In genomic region chr9:70405808-70406445, GRCh38 we compare ENCODE assay signal across 8 cellular contexts. TPM values are rescaled to one million over a fixed set of nuclear protein-coding genes. Genes with fewer than 3 reads are reported as not detected.
DNase-seq lines count a peak whose midpoint lies in the region; ATAC-seq, FAIRE-seq and TF ChIP-seq lines count a peak whose summit lies in the region.

No MANE protein-coding gene starts in this region.

- TF ChIP-seq CTCF in GM12878 (IDR thresholded peaks at IDR 0.05 in 2 of 3, conservative IDR thresholded peaks at IDR 0.05 in 1 of 3; ENCODE audit: control insufficient read depth in 2 of 3, extremely low read depth in 1 of 3, insufficient read depth in 1 of 3, low read depth in 3 of 3, low read length in 3 of 3) (no peak), osteoblast (IDR thresholded peaks at IDR 0.05; ENCODE audit: extremely low read depth, low read depth, low read length) (no peak)

- peaks cover 8% of the 10 kb centered on the region for H3K4me1 ChIP-seq in GM12878 (ENCODE audit: control insufficient read depth, insufficient read depth, low read length)
- H3K4me1 ChIP-seq in osteoblast (ENCODE audit: insufficient read depth, low read length) = peaks cover 74% of the 10 kb centered on the region

- ATAC-seq in GM18870 (IDR thresholded peaks at IDR 0.05; ENCODE audit: unreplicated experiment) = peak; percentile 16
- ATAC-seq in HG02798 (IDR thresholded peaks at IDR 0.05; ENCODE audit: poor library complexity, unreplicated experiment) = peak; percentile 25
- ATAC-seq in GM12878 = peak; percentile 51

- FAIRE-seq in GM12878 (lab: Jason Lieb, UNC) = no peak

- peak overlapping the region; percentile 5; the same call in 1 of the 2 replicates for H3K9ac ChIP-seq in GM12878 (ENCODE audit: control insufficient read depth, insufficient read depth, low read length)

- CTCF ChIA-PET in GM12878 (lab: Yijun Ruan, JAX) = interaction anchor here (0.7 to 1.8 kb wide), 7 partner anchors 10 to 180 kb away, joined by 3 to 6 read pairs (median 3); no protein-coding TSS in a partner anchor

- H3K27ac ChIP-seq in GM12878 (ENCODE audit: control insufficient read depth, insufficient read depth) = peak overlapping the region; percentile 48; the same call in 1 of the 2 replicates
- H3K27ac ChIP-seq in osteoblast (ENCODE audit: low read depth, low read length) = peak overlapping the region; percentile 99

- WGBS in GM12878 (ENCODE audit: insufficient coverage, insufficient replicate concordance, low lambda C conversion rate, missing lambda C conversion rate) = 50% methylated on average over 3 of the region's 3 CpGs

- H3K9me3 ChIP-seq in GM12878 (replicated peaks; ENCODE audit: control insufficient read depth, insufficient read depth, low read length) (no peaks in the 10 kb centered on the region), osteoblast (ENCODE audit: low read depth, low read length) (no peaks in the 10 kb centered on the region)

- TF ChIP-seq RAD21 in GM12878 (IDR thresholded peaks at IDR 0.05; ENCODE audit: insufficient read depth, low read depth, low read length) = no peak

- H2AFZ ChIP-seq in GM12878 (ENCODE audit: control insufficient read depth, low read depth, low read length) (peak overlapping the region; percentile 9), osteoblast (ENCODE audit: low read length) (no peak overlapping the region)

- BruUV-seq in GM12878 (replicated peaks; lab: Mats Ljungman, UMichigan) = no TSS peak

- TF ChIP-seq POLR2A in GM12878 (IDR thresholded peaks at IDR 0.05; ENCODE audit: low read depth, low read length) = no peak

- RAD21 ChIA-PET in GM12878 (lab: Charles Lee; ENCODE audit: unreplicated experiment) = interaction anchor here (1.8 to 2.6 kb wide), 2 partner anchors 13 to 66 kb away, joined by 3 to 9 read pairs; no protein-coding TSS in a partner anchor

- H3K36me3 ChIP-seq in GM12878 (ENCODE audit: control insufficient read depth in 2 of 2, insufficient read depth in 2 of 2, low read length in 1 of 2) (no peaks in the 10 kb centered on the region), osteoblast (ENCODE audit: insufficient read depth, low read length) (peaks cover 6% of the 10 kb centered on the region)

- H3K79me2 ChIP-seq in GM12878 (ENCODE audit: control insufficient read depth, insufficient read depth, low read length) (no peaks in the 10 kb centered on the region), osteoblast (ENCODE audit: insufficient read depth, low read length) (peaks cover 92% of the 10 kb centered on the region)

- H3K4me2 ChIP-seq in GM12878 (ENCODE audit: control insufficient read depth, insufficient read depth) (peak overlapping the region; percentile 65; the same call in 1 of the 2 replicates), osteoblast (ENCODE audit: insufficient read depth, low read length) (peak overlapping the region; percentile 64)

- H3K27me3 ChIP-seq in GM12878 (replicated peaks in 1 of 2; ENCODE audit: control insufficient read depth in 2 of 2, insufficient read depth in 2 of 2, low read length in 1 of 2) (no peaks in the 10 kb centered on the region), osteoblast (ENCODE audit: insufficient read depth, low read length) (no peaks in the 10 kb centered on the region)

- DNase-seq in GM12878 (ENCODE audit: low read depth, low spot score) (no peak), osteoblast (ENCODE audit: insufficient read length, low spot score, missing footprints) (no peak), NCI-H1105 treated with DMSO at 0.1 percent for 48 hours (lab: John Stamatoyannopoulos, UW) (no peak), retina (no peak)
- no peak for DNase-seq in effector CD4-positive, alpha-beta T cell
- no peak for DNase-seq in stimulated activated CD4-positive, alpha-beta T cell treated with anti-CD3 and anti-CD28 coated beads, Interleukin-2, amount 100 ng/mL, for 48 hours

- H3K4me3 ChIP-seq in GM12878 (no peak overlapping the region), osteoblast (ENCODE audit: insufficient read depth, low read length) (peak overlapping the region; percentile 34)

- POLR2A ChIA-PET in GM12878 (lab: Charles Lee) = interaction anchor here (0.7 kb wide), 1 partner anchor 126 kb away, joined by 4 read pairs; no protein-coding TSS in a partner anchor

- in situ Hi-C loops in GM12878 (cut with MboI) = loop anchor here (25.0 kb wide), 2 partner anchors 1506 to 1769 kb away; partner anchors contain the start of genes ABHD17B and C9orf85

- intact Hi-C loops in GM12878 (cut with micrococcal nuclease; ENCODE audit: unreplicated experiment) = no loop called here

- SMC1A ChIA-PET in GM12878 (lab: Charles Lee; ENCODE audit: uncharacterized antibody, unreplicated experiment) = interaction anchor here (0.6 to 4.8 kb wide), 5 partner anchors 9 to 196 kb away, joined by 3 to 20 read pairs (median 6); partner anchors contain the start of gene KLF9

- H4K20me1 ChIP-seq in GM12878 (ENCODE audit: control insufficient read depth, insufficient read depth) (no peaks in the 10 kb centered on the region), osteoblast (ENCODE audit: insufficient read depth, low read length) (peaks cover 14% of the 10 kb centered on the region)

- no peak for TF ChIP-seq EP300 in GM12878 (IDR thresholded peaks at IDR 0.05; ENCODE audit: borderline replicate concordance in 1 of 2, control insufficient read depth in 1 of 2, low read depth in 2 of 2, low read length in 2 of 2)

TF ChIP-seq in GM12878, 131 proteins besides CTCF, POLR2A, EP300 and RAD21 (continues in another document):
- no peak for TF ChIP-seq NFYA (IDR thresholded peaks at IDR 0.05; ENCODE audit: borderline replicate concordance, low read depth, low read length)
- TF ChIP-seq TBL1XR1 (IDR thresholded peaks at IDR 0.05; ENCODE audit: low read depth, low read length) = no peak
- TF ChIP-seq CUX1 (IDR thresholded peaks at IDR 0.05; ENCODE audit: insufficient replicate concordance, low read depth, low read length) = no peak
- no peak for TF ChIP-seq EGR1 (IDR thresholded peaks at IDR 0.05; ENCODE audit: borderline replicate concordance in 1 of 2, low read depth in 2 of 2, low read length in 2 of 2)
- TF ChIP-seq PAX5 (IDR thresholded peaks at IDR 0.05; ENCODE audit: borderline replicate concordance, low read depth, low read length) = no peak
- no peak for TF ChIP-seq HDAC6 (IDR thresholded peaks at IDR 0.05; ENCODE audit: unreplicated experiment)
- TF ChIP-seq GABPA (IDR thresholded peaks at IDR 0.05; ENCODE audit: low read depth) = no peak
- 0 out of 2 replicates have a peak, but pooled peaks have one; percentile 25 for TF ChIP-seq NR2F1 (conservative IDR thresholded peaks at IDR 0.05)

RNA-seq across cellular contexts. Expression of gene KLF9, which starts 8.5 kb away (rescaled TPM):
- 4.6 and 5.6 TPM in 2 replicates for total RNA-seq in GM12878 (2013; cell fraction: nucleolus; rRNA removed)
- total RNA-seq in GM12878 (2014; rRNA removed) = 0.87 and 0.90 TPM in 2 replicates
- 0.76 and 1.1 TPM in 2 replicates for total RNA-seq in GM12878 (2014; rRNA removed; fragmentation: Illumina TruSeq; extraction: Trizol)
- total RNA-seq in GM12878 (2021) = 0.95 and 1.1 TPM in 2 replicates
- 0.80 TPM for polyA plus RNA-seq in GM12878 (2011; ENCODE audit: low read depth)
- 0.96 and 1.2 TPM in 2 replicates for polyA plus RNA-seq in GM12878 (2011; rRNA removed)
- 0.53 and 0.60 TPM in 2 replicates for polyA plus RNA-seq in GM12878 (2011; cell fraction: cytosol; rRNA removed)
- polyA plus RNA-seq in GM12878 (2011; cell fraction: nucleus; rRNA removed) = 0.39 and 0.48 TPM in 2 replicates
- polyA plus RNA-seq in GM12878 (2012) = 1.2 and 1.6 TPM in 2 replicates
- polyA plus RNA-seq in GM12878 (2014; fragmentation: Illumina TruSeq; extraction: Trizol) = 0.96 and 1.2 TPM in 2 replicates
- polyA plus RNA-seq in GM12878 (2014; fragmentation: Nextera tagmentation; extraction: Ambion mirVana) = under 1 TPM; 0.35 to 0.53 TPM
- 0.63 and 0.90 TPM in 2 replicates for polyA plus RNA-seq in GM12878 (2014; rRNA removed)
- polyA plus RNA-seq in GM12878 (2016; fragmentation: Nextera tagmentation; extraction: Ambion mirVana) = under 1 TPM; 0.09 to 0.10 TPM
- polyA minus RNA-seq in GM12878 (2011; rRNA and poly(A)+ RNA removed) = 0.95 and 1.2 TPM in 2 replicates
- polyA minus RNA-seq in GM12878 (2011; cell fraction: cytosol; rRNA and poly(A)+ RNA removed) = 0.31 and 0.40 TPM in 2 replicates
- 0.60 and 0.77 TPM in 2 replicates for polyA minus RNA-seq in GM12878 (2011; cell fraction: nucleus; rRNA and poly(A)+ RNA removed)
- total RNA-seq in osteoblast = 46.9 and 51.8 TPM in 2 replicates
